13 cellular contexts compared by ENCODE assay signal in the genomic region with DNA sequence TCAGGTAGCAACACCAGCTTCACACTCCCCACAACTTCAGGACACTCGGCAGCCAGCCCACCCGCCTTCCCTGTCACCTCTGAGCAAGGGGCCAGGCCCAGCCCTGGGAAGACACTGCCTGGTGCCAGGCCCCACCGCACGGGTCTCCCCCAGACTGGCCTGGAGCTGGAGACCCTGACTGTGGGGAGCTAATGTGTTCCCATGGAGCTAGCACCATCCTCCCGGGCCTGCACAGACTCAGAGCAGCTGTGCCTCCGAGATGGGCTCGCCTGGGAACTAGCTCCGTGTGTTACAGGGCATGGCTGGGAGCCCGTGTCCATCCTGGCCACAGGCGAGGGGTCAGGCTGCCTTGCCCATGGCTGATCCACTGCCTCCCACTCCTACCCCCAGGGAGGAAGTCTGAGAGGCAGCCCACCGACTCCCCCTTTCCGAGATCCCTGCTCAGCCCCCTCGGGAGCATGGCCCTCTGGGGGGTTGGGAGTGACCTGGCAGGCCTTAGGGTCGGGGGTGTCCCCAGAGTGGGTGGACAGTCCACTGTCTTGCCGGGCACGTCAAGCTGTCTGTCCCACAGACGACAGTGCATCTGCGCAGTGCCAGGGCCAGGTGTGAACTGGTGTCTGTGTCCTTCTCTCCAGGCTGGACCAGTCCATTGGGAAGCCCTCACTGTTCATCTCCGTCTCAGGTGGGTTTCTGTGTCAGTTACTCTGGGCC.
A peak's percentile ranks its signal among the peaks of the same experiment; 100 is the strongest.
DNase-seq lines count a peak whose midpoint lies in the region; ATAC-seq and TF ChIP-seq lines count a peak whose summit lies in the region.
"Had no signal": no experiment of that assay in that cellular context is flagged by ENCODE, and none has a peak within 500 bp of the region (broad histone marks: within the 10 kb centered on the region; RNA-seq: fewer than 3 reads in every experiment).

No MANE protein-coding gene starts in this region.

- POLR2A ChIA-PET in IMR-90 (lab: Charles Lee; ENCODE audit: unreplicated experiment), result no interaction called here

- TF ChIP-seq EP300 in ovary (IDR thresholded peaks at IDR 0.05), result no peak

- H4K20me1 ChIP-seq in IMR-90 (ENCODE audit: insufficient read depth, low read length), result no peaks in the 10 kb centered on the region; the same call in 1 of the 2 replicates

- TF ChIP-seq CTCF in IMR-90 (conservative IDR thresholded peaks at IDR 0.05; ENCODE audit: low read depth, low read length) (no peak), endodermal cell (conservative IDR thresholded peaks at IDR 0.05) (no peak), ovary (IDR thresholded peaks at IDR 0.05) (no peak), brain microvascular endothelial cell (IDR thresholded peaks at IDR 0.05; ENCODE audit: low read depth, low read length, missing control alignments) (no peak)

- H3K4me2 ChIP-seq in IMR-90 (ENCODE audit: low read depth, low read length), result no peak overlapping the region

- H2BK5ac ChIP-seq in IMR-90 (ENCODE audit: low read depth, low read length, poor library complexity, severe bottlenecking), result no peak overlapping the region

- H3K27ac ChIP-seq in IMR-90 (ENCODE audit: insufficient read depth, low read length), result no peak overlapping the region
- H3K27ac ChIP-seq in endodermal cell (ENCODE audit: low read depth, low read length), result no peak overlapping the region
- no peak overlapping the region for H3K27ac ChIP-seq in ovary
- no peak overlapping the region for H3K27ac ChIP-seq in brain microvascular endothelial cell
- H3K27ac ChIP-seq: skin epidermis had no signal

- no peaks in the 10 kb centered on the region for H3K79me1 ChIP-seq in IMR-90 (ENCODE audit: low read depth in 1 of 2, low read length in 2 of 2)

- dilution Hi-C loops in IMR-90 (cut with HindIII; ENCODE audit: low sequenced_read_pairs, unreplicated experiment), result no loop called here

- H3K14ac ChIP-seq in IMR-90 (replicated peaks; ENCODE audit: low read depth, low read length), result no peak overlapping the region

- no peak overlapping the region for H2BK15ac ChIP-seq in IMR-90 (ENCODE audit: low read depth, low read length)

- H3K9me3 ChIP-seq in IMR-90 (ENCODE audit: control insufficient read depth, insufficient read depth, low read length) (no peaks in the 10 kb centered on the region), endodermal cell (ENCODE audit: control insufficient read depth, low read length) (no peaks in the 10 kb centered on the region), ovary (no peaks in the 10 kb centered on the region)
- H3K9me3 ChIP-seq: tibial nerve had no signal

- peaks cover 6% of the 10 kb centered on the region for H3K27me3 ChIP-seq in IMR-90 (ENCODE audit: control insufficient read depth, insufficient read depth, low read length)
- peaks cover 14% of the 10 kb centered on the region for H3K27me3 ChIP-seq in endodermal cell (ENCODE audit: control insufficient read depth, insufficient read depth, low read length, poor library complexity, severe bottlenecking)
- H3K27me3 ChIP-seq in ovary, result no peaks in the 10 kb centered on the region
- peaks cover 3% of the 10 kb centered on the region for H3K27me3 ChIP-seq in brain microvascular endothelial cell (replicated peaks)
- H3K27me3 ChIP-seq: tibial nerve had no signal

- H3K4me3 Mint-ChIP-seq in endodermal cell, result no peak overlapping the region
- H3K4me3 Mint-ChIP-seq: HFFc6 had no signal

- no peak overlapping the region for H2BK20ac ChIP-seq in IMR-90 (ENCODE audit: low read depth, low read length)

- H2AFZ ChIP-seq in IMR-90 (replicated peaks; ENCODE audit: low read length, poor library complexity), result no peak overlapping the region

- H3K36me3 ChIP-seq in IMR-90 (ENCODE audit: control insufficient read depth, insufficient read depth, low read length) (no peaks in the 10 kb centered on the region), endodermal cell (ENCODE audit: control insufficient read depth, insufficient read depth, low read length) (no peaks in the 10 kb centered on the region), ovary (no peaks in the 10 kb centered on the region), brain microvascular endothelial cell (replicated peaks) (no peaks in the 10 kb centered on the region)
- H3K36me3 ChIP-seq: tibial nerve had no signal

- peaks cover 7% of the 10 kb centered on the region for H3K4me1 Mint-ChIP-seq in endodermal cell

- H4K5ac ChIP-seq in IMR-90 (ENCODE audit: low read depth, low read length), result no peak overlapping the region

- H2BK120ac ChIP-seq in IMR-90 (ENCODE audit: low read depth, low read length), result no peak overlapping the region

- peaks cover 21% of the 10 kb centered on the region for H3K4me1 ChIP-seq in IMR-90 (ENCODE audit: control insufficient read depth, insufficient read depth, low read length)
- H3K4me1 ChIP-seq in endodermal cell (ENCODE audit: control insufficient read depth, insufficient read depth, low read length), result peaks cover 7% of the 10 kb centered on the region
- peaks cover 39% of the 10 kb centered on the region for H3K4me1 ChIP-seq in ovary (ENCODE audit: insufficient read depth)

- no peak overlapping the region for H3K18ac ChIP-seq in IMR-90 (ENCODE audit: low read depth, low read length)

- H3K23ac ChIP-seq in IMR-90 (ENCODE audit: low read depth, low read length), result no peak overlapping the region

- CTCF ChIA-PET in IMR-90 (lab: Yijun Ruan, JAX), result no interaction called here

- H3K9me1 ChIP-seq in IMR-90 (ENCODE audit: insufficient read depth, low read length), result no peaks in the 10 kb centered on the region

- no peak for TF ChIP-seq POLR2A in IMR-90 (IDR thresholded peaks at IDR 0.05; ENCODE audit: low read depth, low read length)
- TF ChIP-seq POLR2A in ovary (IDR thresholded peaks at IDR 0.05), result no peak

- no peak for TF ChIP-seq RAD21 in IMR-90 (IDR thresholded peaks at IDR 0.05; ENCODE audit: low read length)

- no peak overlapping the region for H3K56ac ChIP-seq in IMR-90 (ENCODE audit: extremely low read depth, insufficient read depth, low read length)

- no TSS peak for BruUV-seq in IMR-90 (replicated peaks; lab: Mats Ljungman, UMichigan)

- in situ Hi-C loops in IMR-90 (cut with MboI; ENCODE audit: low sequenced_read_pairs), result no loop called here
- in situ Hi-C loops in brain microvascular endothelial cell (cut with HindIII; ENCODE audit: low pct_ligation_motif_present, low sequenced_read_pairs), result no loop called here

- no peaks in the 10 kb centered on the region for H3K36me3 Mint-ChIP-seq in endodermal cell (ENCODE audit: low read depth)

- peaks cover 36% of the 10 kb centered on the region for H3K27me3 Mint-ChIP-seq in endodermal cell (ENCODE audit: insufficient read depth)

- WGBS in IMR-90 (ENCODE audit: extremely low coverage in 2 of 2, insufficient read length in 1 of 2), 2 experiments, result 94% methylated on average over 13 of the region's 19 CpGs; no CpG with 5 or more reads in 1 of the 2 experiments
- WGBS in endodermal cell (ENCODE audit: insufficient coverage in 1 of 2, insufficient read length in 1 of 2), 2 experiments, result 89 to 97% methylated on average over 6 to 19 of the region's 19 CpGs
- 87 to 94% (median 89%) methylated on average over 19 of the region's 19 CpGs for WGBS in ovary, 3 donors

- intact Hi-C loops in IMR-90 (cut with micrococcal nuclease) (no loop called here), ovary (cut with DNase I) (no loop called here)

- 0 out of 2 replicates have a peak overlapping the region, but pooled peaks have one; percentile 4 for H2AK5ac ChIP-seq in IMR-90 (ENCODE audit: low read depth, low read length)

- H4K8ac ChIP-seq in IMR-90 (ENCODE audit: low read depth in 2 of 2, low read length in 2 of 2), result no peak overlapping the region

- no peak overlapping the region for H3K4ac ChIP-seq in IMR-90 (ENCODE audit: low read depth, low read length)

- no peak overlapping the region for H3K27ac Mint-ChIP-seq in endodermal cell
- H3K27ac Mint-ChIP-seq: HFFc6 had no signal

- H3K9ac ChIP-seq in IMR-90 (ENCODE audit: low read depth, low read length), result no peak overlapping the region
- no peak overlapping the region for H3K9ac ChIP-seq in endodermal cell (ENCODE audit: extremely low read depth, low read length, poor library complexity, severe bottlenecking)

- H3K4me3 ChIP-seq in IMR-90 (ENCODE audit: insufficient read depth, low read depth, low read length), result no peak overlapping the region
- no peak overlapping the region for H3K4me3 ChIP-seq in endodermal cell (ENCODE audit: low read length)
- H3K4me3 ChIP-seq in ovary, result no peak overlapping the region
- no peak overlapping the region for H3K4me3 ChIP-seq in brain microvascular endothelial cell (ENCODE audit: low read depth, low read length)
- H3K4me3 ChIP-seq: skin epidermis, tibial nerve had no signal

- no peak overlapping the region for H4K91ac ChIP-seq in IMR-90 (ENCODE audit: insufficient read depth, low read depth, low read length)

- ATAC-seq in IMR-90 (ENCODE audit: low read depth) (no peak), HG03095 (IDR thresholded peaks at IDR 0.05; ENCODE audit: unreplicated experiment) (no peak)

- H3K9me3 Mint-ChIP-seq in endodermal cell, result no peaks in the 10 kb centered on the region
- H3K9me3 Mint-ChIP-seq: HFFc6 had no signal

- peak; percentile 6 for DNase-seq in activated CD4-positive, alpha-beta T cell treated with anti-CD3 and anti-CD28 coated beads for 1 hour
- no peak for DNase-seq in activated CD4-positive, alpha-beta T cell treated with anti-CD3 and anti-CD28 coated beads, Interleukin-2, amount 50 U/mL, for 4 hours
- no peak for DNase-seq in IMR-90
- DNase-seq in endodermal cell, result peak; percentile 35
- DNase-seq in ovary, result peak; percentile 19 to 38 (median 32)
- no peak for DNase-seq in NCI-H345 treated with DMSO at 0.1 percent for 48 hours (lab: John Stamatoyannopoulos, UW; ENCODE audit: unreplicated experiment)
- no peak for DNase-seq in brain microvascular endothelial cell
- DNase-seq: HFFc6, NCI-H146, SHP77 treated with DMSO at 0.1 percent for 48 hours had no signal

- peak overlapping the region; percentile 25 for H2AK9ac ChIP-seq in IMR-90 (replicated peaks; ENCODE audit: low read depth, low read length, poor library complexity)

TF ChIP-seq in IMR-90, 13 proteins besides CTCF, POLR2A, EP300 and RAD21 (continues in another document):
- TF ChIP-seq MAZ (IDR thresholded peaks at IDR 0.05; ENCODE audit: borderline replicate concordance, low read depth, low read length) (no peak), ELK1 (IDR thresholded peaks at IDR 0.05; ENCODE audit: borderline replicate concordance, low read depth, low read length) (no peak), FOS (IDR thresholded peaks at IDR 0.05; ENCODE audit: low read depth, low read length) (no peak), NFE2L2 (IDR thresholded peaks at IDR 0.05; ENCODE audit: low read depth, low read length) (no peak), BHLHE40 (IDR thresholded peaks at IDR 0.05; ENCODE audit: low read depth, low read length) (no peak)

Comparison
In these comparisons a context has a peak if more than half of its experiments do, and no peak if none do; other contexts are left out.
1. DNase-seq: peak in activated CD4-positive, alpha-beta T cell treated with anti-CD3 and anti-CD28 coated beads for 1 hour (single experiment), endodermal cell (single experiment) and ovary (5 of 5); none in activated CD4-positive, alpha-beta T cell treated with anti-CD3 and anti-CD28 coated beads, Interleukin-2, amount 50 U/mL, for 4 hours (0 of 2), IMR-90 (single experiment), NCI-H345 treated with DMSO at 0.1 percent for 48 hours (single experiment) and brain microvascular endothelial cell (single experiment).